ENCODE assay signal across 8 cellular contexts in the genomic region with DNA sequence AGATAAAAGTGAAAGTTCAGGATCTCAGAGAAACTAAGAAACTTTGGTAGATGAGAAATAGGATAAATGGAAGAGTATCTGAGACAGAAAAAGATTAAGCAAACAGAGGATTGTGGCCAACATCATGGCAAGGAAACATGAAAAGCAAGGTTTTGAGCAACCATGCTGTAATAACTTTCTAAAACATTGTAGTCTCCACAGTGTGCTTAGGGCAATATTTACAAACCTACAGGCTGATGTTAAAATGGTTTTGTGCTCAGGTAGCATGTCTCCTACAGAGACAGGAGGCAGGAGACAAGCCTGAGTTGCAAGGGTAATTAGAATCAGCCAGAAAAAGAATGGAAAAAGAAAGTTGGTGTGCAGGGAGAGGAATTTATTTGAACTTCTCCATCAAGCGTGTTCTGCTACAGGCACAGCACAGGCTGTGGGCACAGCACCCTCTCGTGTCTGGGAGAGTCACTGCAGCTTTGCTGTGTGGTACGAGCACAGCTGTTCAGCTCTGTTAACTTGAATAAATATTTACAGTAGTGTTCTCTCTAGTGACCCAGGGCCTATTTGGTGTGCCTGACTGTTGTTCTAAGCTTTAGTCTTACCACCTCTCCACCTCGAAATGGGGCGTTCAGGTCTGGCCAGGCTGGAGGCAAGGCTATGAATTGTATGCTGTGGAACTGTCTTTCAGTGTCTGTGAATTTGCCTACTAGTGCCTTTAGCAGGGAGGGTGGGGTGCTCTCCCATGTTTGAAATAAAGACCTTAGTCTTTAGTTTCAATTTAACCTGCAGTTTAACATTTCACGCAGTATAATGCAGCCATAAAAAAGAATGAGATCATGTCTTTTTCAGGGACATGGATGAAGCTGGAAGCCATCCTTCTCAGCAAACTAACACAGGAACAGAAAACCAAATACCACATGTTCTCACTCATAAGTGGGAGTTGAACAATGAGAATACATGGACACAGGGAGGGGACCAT. TPM values are rescaled to one million over a fixed set of nuclear protein-coding genes. Genes with fewer than 3 reads are reported as not detected.
A peak's percentile ranks its signal among the peaks of the same experiment; 100 is the strongest.
DNase-seq lines count a peak whose midpoint lies in the region; TF ChIP-seq lines count a peak whose summit lies in the region.
"Not testable (repeated sequence)": the region's sequence is repeated elsewhere in the genome, so short reads cannot be mapped to it uniquely, and the experiment has no call there.

No MANE protein-coding gene starts in this region.

- not testable (repeated sequence) for H3K4me3 Mint-ChIP-seq in neural progenitor cell

- H3K36me3 Mint-ChIP-seq in neural progenitor cell = not testable (repeated sequence)

- TF ChIP-seq CTCF in HFF-Myc (IDR thresholded peaks at IDR 0.05; ENCODE audit: low read depth, low read length, missing control alignments) (peak; percentile 87), fibroblast of the aortic adventitia (IDR thresholded peaks at IDR 0.05; ENCODE audit: insufficient read depth, low read length) (peak; percentile 96), neural progenitor cell (IDR thresholded peaks at IDR 0.05) (peak; percentile 75)

- H3K9me3 Mint-ChIP-seq in neural progenitor cell = not testable (repeated sequence)

- not testable (repeated sequence) for H3K27me3 ChIP-seq in neural progenitor cell

- not testable (repeated sequence) for H3K79me2 ChIP-seq in neural progenitor cell (ENCODE audit: low read depth)

- H3K27ac ChIP-seq in neural progenitor cell = not testable (repeated sequence)

- not testable (repeated sequence) for H3F3A ChIP-seq in neural progenitor cell (ENCODE audit: low read depth)

- H3K4me2 ChIP-seq in neural progenitor cell = not testable (repeated sequence)

- not testable (repeated sequence) for H3K27ac Mint-ChIP-seq in neural progenitor cell

- not testable (repeated sequence) for H3K36me3 ChIP-seq in neural progenitor cell

- not testable (repeated sequence) for H3K27me3 Mint-ChIP-seq in neural progenitor cell (ENCODE audit: insufficient read depth, low read depth)

- not testable (repeated sequence) for H3K4me1 ChIP-seq in neural progenitor cell

- H2AFZ ChIP-seq in neural progenitor cell (replicated peaks) = not testable (repeated sequence)

- H3K4me1 Mint-ChIP-seq in neural progenitor cell = not testable (repeated sequence)

- not testable (repeated sequence) for H3K4me3 ChIP-seq in HFF-Myc (replicated peaks; ENCODE audit: low read depth, low read length); fibroblast of the aortic adventitia (ENCODE audit: low read depth, low read length); neural progenitor cell

- H4K20me1 ChIP-seq in neural progenitor cell (ENCODE audit: low read depth) = not testable (repeated sequence)

- H3K9me3 ChIP-seq in neural progenitor cell (ENCODE audit: low read depth) = not testable (repeated sequence)

- H3K9ac ChIP-seq in neural progenitor cell = not testable (repeated sequence)

- DNase-seq in ELF-1 (ENCODE audit: low read depth, low spot score) (peak; percentile 56), HFF-Myc (ENCODE audit: extremely low read depth, low read depth) (peak; percentile 33), NCI-H1105 treated with DMSO at 0.1 percent for 48 hours (lab: John Stamatoyannopoulos, UW) (peak; percentile 38), SK-N-DZ (ENCODE audit: low spot score) (peak; percentile 57), fibroblast of the aortic adventitia (ENCODE audit: low read depth) (peak; percentile 71), neural progenitor cell (ENCODE audit: low spot score) (peak; percentile 72)
- peak; percentile 54 for DNase-seq in activated effector memory CD4-positive, alpha-beta T cell treated with Interleukin-2 at 50 U/mL for 16 hours
- DNase-seq in stimulated activated naive CD4-positive, alpha-beta T cell (lab: John Stamatoyannopoulos, UW) = peak; percentile 22 to 66 (median 55)

RNA-seq across cellular contexts. Expression of gene SORD, which starts 14.1 kb away (rescaled TPM):
- 93.6 and 108 TPM in 2 replicates for polyA plus RNA-seq in SK-N-DZ (2014; cell fraction: cytosol; rRNA removed)
- 225 and 238 TPM in 2 replicates for polyA plus RNA-seq in SK-N-DZ (2014; cell fraction: nucleus; rRNA removed)
- 9.8 and 13.2 TPM in 2 replicates for total RNA-seq in fibroblast of the aortic adventitia (ENCODE audit: low replicate concordance)
- 36.7 and 43.4 TPM in 2 replicates for total RNA-seq in neural progenitor cell (ENCODE audit: low replicate concordance)
